In genomic region chr15:70439304-70439877, GRCh38 we compare ENCODE assay signal across 1 cellular context.
TF ChIP-seq lines count a peak whose summit lies in the region.

No MANE protein-coding gene starts in this region.

TF ChIP-seq in K562, 482 proteins besides CTCF, POLR2A, EP300 and RAD21 (continued from another document and continues in another):
- no peak for TF ChIP-seq PBX2 (CRISPR knock-in tag; IDR thresholded peaks at IDR 0.05; ENCODE audit: low read depth)
- peak; percentile 46; the same call in 1 of the 2 replicates for TF ChIP-seq PBX2 (tag; conservative IDR thresholded peaks at IDR 0.05; ENCODE audit: low read depth)
- no peak for TF ChIP-seq ZNF57 (CRISPR knock-in tag; IDR thresholded peaks at IDR 0.05)
- TF ChIP-seq ARNT (IDR thresholded peaks at IDR 0.05) = peak in 1 of 2 experiments; percentile 56; a peak in 1 of 4 replicates
- TF ChIP-seq PHF8 (IDR thresholded peaks at IDR 0.05; ENCODE audit: borderline replicate concordance, low read length) = no peak
- TF ChIP-seq ZBED1 (IDR thresholded peaks at IDR 0.05) = no peak
- peak; percentile 68 for TF ChIP-seq MGA (IDR thresholded peaks at IDR 0.05)
- TF ChIP-seq SMC3 (conservative IDR thresholded peaks at IDR 0.05; ENCODE audit: insufficient read depth, low read depth, low read length) = no peak
- TF ChIP-seq RBFOX2 (IDR thresholded peaks at IDR 0.05; ENCODE audit: low read depth, low read length) = peak; percentile 18; the same call in 1 of the 2 replicates
- TF ChIP-seq ZBTB8A (IDR thresholded peaks at IDR 0.05; ENCODE audit: partially characterized antibody) = no peak
- TF ChIP-seq ZKSCAN8 (CRISPR knock-in tag; IDR thresholded peaks at IDR 0.05) = no peak
- TF ChIP-seq NELFE (IDR thresholded peaks at IDR 0.05; ENCODE audit: insufficient read depth, insufficient read length) = no peak
- no peak for TF ChIP-seq NKRF (IDR thresholded peaks at IDR 0.05; ENCODE audit: borderline replicate concordance)
- no peak for TF ChIP-seq SRF (CRISPR knock-in tag; IDR thresholded peaks at IDR 0.05)
- no peak for TF ChIP-seq ID3 (CRISPR knock-in tag; IDR thresholded peaks at IDR 0.05)
- TF ChIP-seq ID3 (tag; IDR thresholded peaks at IDR 0.05) = no peak
- no peak for TF ChIP-seq HOMEZ (CRISPR knock-in tag; IDR thresholded peaks at IDR 0.05)
- peak in 1 of 2 experiments; percentile 31; a peak in 1 of 4 replicates for TF ChIP-seq TEAD1 (CRISPR knock-in tag; IDR thresholded peaks at IDR 0.05)
- peak; percentile 45; the same call in 1 of the 2 replicates for TF ChIP-seq GABPA (tag; conservative IDR thresholded peaks at IDR 0.05; ENCODE audit: low read depth)
- no peak for TF ChIP-seq ZNF134 (CRISPR knock-in tag; conservative IDR thresholded peaks at IDR 0.05)
- TF ChIP-seq FOXJ2 (tag; IDR thresholded peaks at IDR 0.05) = no peak
- no peak for TF ChIP-seq PREB (CRISPR knock-in tag; IDR thresholded peaks at IDR 0.05)
- TF ChIP-seq MAX (CRISPR knock-in tag; IDR thresholded peaks at IDR 0.05) = no peak
- peak; percentile 91 for TF ChIP-seq L3MBTL2 (IDR thresholded peaks at IDR 0.05)
- peak; percentile 82 for TF ChIP-seq LEF1 (IDR thresholded peaks at IDR 0.05)
- TF ChIP-seq STAT6 (CRISPR knock-in tag; IDR thresholded peaks at IDR 0.05) = no peak
- peak; percentile 56; the same call in 1 of the 2 replicates for TF ChIP-seq RNF2 (IDR thresholded peaks at IDR 0.05)
- TF ChIP-seq E2F1 (CRISPR knock-in tag; IDR thresholded peaks at IDR 0.05) = no peak
- peak; percentile 55; the same call in 1 of the 2 replicates for TF ChIP-seq KLF1 (tag; IDR thresholded peaks at IDR 0.05)
- no peak for TF ChIP-seq SMAD1 (IDR thresholded peaks at IDR 0.05; ENCODE audit: low read depth, low read length, partially characterized antibody)
- no peak for TF ChIP-seq ZKSCAN3 (CRISPR knock-in tag; IDR thresholded peaks at IDR 0.05)
- no peak for TF ChIP-seq CREBBP (IDR thresholded peaks at IDR 0.05; ENCODE audit: low read depth, low read length)
- TF ChIP-seq TFAP4 (CRISPR knock-in tag; IDR thresholded peaks at IDR 0.05; ENCODE audit: borderline replicate concordance) = no peak
